ENCODE assay signal across 9 cellular contexts in the genomic region with DNA sequence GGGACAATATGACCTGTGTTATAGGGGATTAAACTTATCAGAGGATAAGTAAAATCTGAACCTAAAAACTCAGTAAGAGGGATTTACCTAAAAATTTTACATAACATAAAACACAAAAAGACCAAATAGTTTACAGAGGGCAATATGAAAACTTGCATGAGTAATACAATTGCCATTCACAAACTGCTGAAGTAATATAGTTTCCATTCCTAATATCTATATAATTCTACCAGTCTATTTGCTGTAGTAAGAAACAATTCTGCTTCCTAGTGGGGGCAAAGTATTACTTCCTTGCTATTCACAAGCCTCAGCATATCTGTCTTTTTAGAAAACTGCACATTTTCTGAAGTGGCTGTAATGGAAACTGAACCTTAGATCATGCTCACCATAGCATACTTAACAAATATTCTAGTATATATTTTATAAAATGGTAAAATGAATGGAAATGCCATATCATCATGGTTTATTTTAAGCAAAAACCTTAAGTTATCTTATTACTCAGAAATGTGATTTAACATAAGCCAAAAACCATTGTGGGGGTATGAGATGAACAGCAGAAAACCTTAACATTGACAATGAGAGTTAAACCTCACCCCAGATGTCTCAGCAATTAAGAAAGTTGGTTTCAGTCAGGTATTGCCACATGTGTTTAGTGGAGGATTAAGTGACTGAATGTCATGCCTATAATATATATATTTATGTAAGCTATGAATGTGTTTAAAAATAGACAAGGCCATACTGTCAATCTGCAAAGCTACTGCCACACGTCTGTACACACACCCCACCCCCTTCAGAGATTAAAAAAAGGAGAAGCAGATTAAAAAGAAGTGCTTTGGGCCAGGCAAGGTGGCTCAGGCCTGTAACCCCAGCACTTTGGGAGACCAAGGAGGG.
DNase-seq lines count a peak whose midpoint lies in the region; ATAC-seq and TF ChIP-seq lines count a peak whose summit lies in the region.
"Had no signal": no experiment of that assay in that cellular context is flagged by ENCODE, and none has a peak within 500 bp of the region (broad histone marks: within the 10 kb centered on the region; RNA-seq: fewer than 3 reads in every experiment).

No MANE protein-coding gene starts in this region.

- peak; percentile 66 for ATAC-seq in GM21360 (IDR thresholded peaks at IDR 0.05; ENCODE audit: unreplicated experiment)
- peak; percentile 52 for ATAC-seq in HG03342 (IDR thresholded peaks at IDR 0.05; ENCODE audit: unreplicated experiment)
- ATAC-seq in central memory CD8-positive, alpha-beta T cell (replicated peaks; ENCODE audit: extremely low read depth, poor library complexity, severe bottlenecking): no peak
- ATAC-seq in left cardiac atrium: no peak

- no peak for TF ChIP-seq CTCF in GM13976 (IDR thresholded peaks at IDR 0.05; ENCODE audit: borderline replicate concordance, control extremely low read depth, extremely low read depth, insufficient read depth, missing control alignments)

- intact Hi-C loops in left cardiac atrium (cut with DNase I): no loop called here

- no peak overlapping the region for H3K4me3 Mint-ChIP-seq in central memory CD8-positive, alpha-beta T cell

- DNase-seq in GM13976 (ENCODE audit: low spot score) (peak; percentile 34), left cardiac atrium (no peak), NCI-H1105 treated with DMSO at 0.1 percent for 48 hours (lab: John Stamatoyannopoulos, UW) (no peak), dedifferentiated amniotic fluid mesenchymal stem cell (ENCODE audit: extremely low spot score) (no peak)
- DNase-seq in central memory CD8-positive, alpha-beta T cell (ENCODE audit: low spot score in 2 of 2): no peak
- DNase-seq in NK-92 treated with Interleukin-12 subunit alpha and Interleukin-12 subunit beta, amount 100 ng/mL, for 24 hours (lab: John Stamatoyannopoulos, UW): no peak
- DNase-seq: NCI-H1417 had no signal

- H3K27me3 Mint-ChIP-seq in central memory CD8-positive, alpha-beta T cell: no peaks in the 10 kb centered on the region

- peaks cover 4% of the 10 kb centered on the region for H3K36me3 Mint-ChIP-seq in central memory CD8-positive, alpha-beta T cell (ENCODE audit: insufficient read depth)

- peaks cover 4% of the 10 kb centered on the region for H3K4me1 Mint-ChIP-seq in central memory CD8-positive, alpha-beta T cell

- in situ Hi-C loops in GM13976 (cut with MboI; ENCODE audit: low sequenced_read_pairs, unreplicated experiment): no loop called here

- no peaks in the 10 kb centered on the region for H3K9me3 Mint-ChIP-seq in central memory CD8-positive, alpha-beta T cell

- peak overlapping the region; percentile 38 for H3K27ac Mint-ChIP-seq in central memory CD8-positive, alpha-beta T cell (ENCODE audit: low read depth)

Comparison
In these comparisons a context has a peak if more than half of its experiments do, and no peak if none do; other contexts are left out.
1. ATAC-seq: peak in GM21360 (single experiment) and HG03342 (single experiment); none in central memory CD8-positive, alpha-beta T cell (single experiment) and left cardiac atrium (0 of 2).